In the genomic region with DNA sequence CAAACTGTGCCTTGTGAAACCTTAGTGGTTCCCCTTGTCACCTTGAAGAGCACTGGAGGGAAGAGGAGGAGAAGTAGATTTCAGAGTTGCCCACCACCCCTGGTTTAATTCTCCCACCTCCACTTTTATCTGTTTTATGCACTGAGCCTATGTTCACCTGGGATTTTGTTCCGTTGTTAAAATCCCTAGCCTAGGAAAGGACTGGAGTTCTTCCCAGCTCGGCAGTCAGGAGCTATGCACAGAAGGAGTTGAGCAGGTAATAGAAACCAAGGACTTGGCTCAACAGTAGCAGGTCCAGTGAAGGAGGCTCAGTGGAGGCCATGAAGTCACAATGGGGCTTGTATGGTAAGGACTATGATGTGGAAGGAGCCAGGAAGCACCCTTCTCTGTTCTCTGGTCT, we compare ENCODE assay signal across 21 cellular contexts.
"Had no signal": no experiment of that assay in that cellular context is flagged by ENCODE, and none has a peak within 500 bp of the region (broad histone marks: within the 10 kb centered on the region; RNA-seq: fewer than 3 reads in every experiment).

No MANE protein-coding gene starts in this region.

- H3K4me3 ChIP-seq: pancreas, prostate gland, right lobe of liver, sigmoid colon, stomach, thoracic aorta, thyroid gland, transverse colon, upper lobe of right lung, uterus had no signal

- DNase-seq: naive thymus-derived CD4-positive, alpha-beta T cell; natural killer cell; occipital lobe; pancreas; right cardiac atrium; right lobe of liver; sigmoid colon; small intestine; stimulated activated CD4-positive, alpha-beta T cell treated with anti-CD3 and anti-CD28 coated beads, Interleukin-15, amount 100 ng/mL, for 24 hours; stimulated activated CD4-positive, alpha-beta T cell treated with anti-CD3 and anti-CD28 coated beads, Interleukin-2, amount 100 ng/mL, for 24 hours; stimulated activated CD4-positive, alpha-beta T cell treated with anti-CD3 and anti-CD28 coated beads, Interleukin-2, amount 100 ng/mL, for 48 hours; stimulated activated CD4-positive, alpha-beta T cell treated with anti-CD3 and anti-CD28 coated beads, Interleukin-4, amount 100 ng/mL, for 24 hours; stimulated activated naive B cell treated with anti-CD40 and anti-IgM and Interleukin-4, amounts not matched to agents 10 μg/mL and 1 μg/mL and 100 μg/mL, for 72 hours; stimulated activated naive CD4-positive, alpha-beta T cell treated with Interleukin-2 at 50 U/mL for 16 hours; stomach; thyroid gland; transverse colon; upper lobe of right lung; uterus had no signal

- H3K36me3 ChIP-seq: pancreas, prostate gland, right lobe of liver, sigmoid colon, stomach, thoracic aorta, thyroid gland, transverse colon, upper lobe of right lung, uterus had no signal

- H3K27me3 ChIP-seq: pancreas, right lobe of liver, sigmoid colon, stomach, thyroid gland, transverse colon, upper lobe of right lung, uterus had no signal

- H3K27ac ChIP-seq: pancreas, prostate gland, right lobe of liver, sigmoid colon, stomach, thoracic aorta, thyroid gland, transverse colon, upper lobe of right lung, uterus had no signal

- H3K9me3 ChIP-seq: pancreas, prostate gland, right lobe of liver, sigmoid colon, stomach, thoracic aorta, thyroid gland, transverse colon, upper lobe of right lung, uterus had no signal

- FAIRE-seq: pancreas, small intestine had no signal

- H3K4me1 ChIP-seq: pancreas, prostate gland, right lobe of liver, stomach, thyroid gland, transverse colon, upper lobe of right lung, uterus had no signal
